In genomic region chr10:130110236-130111114, GRCh38 we compare ENCODE assay signal across 8 cellular contexts. TPM values are rescaled to one million over a fixed set of nuclear protein-coding genes. Genes with fewer than 3 reads are reported as not detected.
DNase-seq lines count a peak whose midpoint lies in the region; ATAC-seq, FAIRE-seq and TF ChIP-seq lines count a peak whose summit lies in the region.

C10orf143 (minus strand) TSS chr10:130110830; CDS start chr10:130110772, 58 bp downstream.

- in situ Hi-C loops in astrocyte of the cerebellum (cut with HindIII; ENCODE audit: low sequenced_read_pairs) = no loop called here

- H3K4me3 ChIP-seq in astrocyte of the cerebellum (ENCODE audit: low read depth, low read length) = peak within 1 kb of the TSS; percentile 68

- FAIRE-seq in GM18507 (lab: Jason Lieb, UNC) (no peak), D721Med (lab: Jason Lieb, UNC) (no peak)

- TF ChIP-seq CTCF in astrocyte of the cerebellum (IDR thresholded peaks at IDR 0.05; ENCODE audit: low read depth, low read length, missing control alignments) (no peak), D721Med (IDR thresholded peaks at IDR 0.05; ENCODE audit: insufficient read depth, missing control alignments) (no peak)

- DNase-seq in GM18507 (ENCODE audit: extremely low spot score, insufficient read length, low read depth) = peak; percentile 85
- peak; percentile 66 to 82 for DNase-seq in NCI-H1930 (lab: John Stamatoyannopoulos, UW)
- peak; percentile 96 for DNase-seq in T-helper 22 cell (ENCODE audit: low read depth)
- DNase-seq in astrocyte of the cerebellum (ENCODE audit: low read depth) = peak; percentile 94
- peak; percentile 95 for DNase-seq in hepatic stellate cell (ENCODE audit: low spot score)
- peak; percentile 89 for DNase-seq in renal cortical epithelial cell (ENCODE audit: low read depth)
- DNase-seq in D721Med (ENCODE audit: insufficient read length, low spot score) = no peak

- ATAC-seq in HG02973 (IDR thresholded peaks at IDR 0.05; ENCODE audit: unreplicated experiment) = peak; percentile 81

RNA-seq across cellular contexts. Expression of gene C10orf143, which starts in this region (rescaled TPM):
- total RNA-seq in renal cortical epithelial cell = 0.85 TPM in 1 of 2 replicates, not detected in the other

Comparison
In these comparisons a context has a peak if more than half of its experiments do, and no peak if none do; other contexts are left out.
1. Peak in DNase-seq in renal cortical epithelial cell; RNA of the gene not detected or under 1 TPM.